Comparison of ENCODE assay signal across 20 cellular contexts in the genomic region with DNA sequence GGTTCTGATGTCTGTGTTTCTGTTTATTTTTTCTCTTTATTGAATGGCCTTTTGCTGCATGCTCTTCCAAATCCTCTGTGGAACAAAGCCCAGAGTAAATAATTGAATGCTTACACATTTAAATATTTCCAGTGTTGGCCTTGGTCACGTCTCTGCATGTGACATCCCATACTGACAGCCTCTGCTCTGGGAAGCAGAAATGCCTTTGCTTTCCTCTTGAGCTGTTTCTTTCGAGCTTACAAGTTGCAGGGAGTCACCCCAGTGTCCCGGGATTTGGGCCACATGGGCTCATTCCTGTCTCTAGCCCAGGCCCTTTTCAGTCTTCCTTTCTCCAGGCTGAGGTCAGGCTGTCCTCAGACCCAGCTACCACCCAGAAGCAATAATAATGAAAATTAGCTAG.
DNase-seq lines count a peak whose midpoint lies in the region; ATAC-seq, FAIRE-seq and TF ChIP-seq lines count a peak whose summit lies in the region.
"Had no signal": no experiment of that assay in that cellular context is flagged by ENCODE, and none has a peak within 500 bp of the region (broad histone marks: within the 10 kb centered on the region; RNA-seq: fewer than 3 reads in every experiment).

No MANE protein-coding gene starts in this region.

- TF ChIP-seq CTCF in left ventricle myocardium inferior (IDR thresholded peaks at IDR 0.05; ENCODE audit: borderline replicate concordance), result no peak
- TF ChIP-seq CTCF in WTC11 (IDR thresholded peaks at IDR 0.05), result no peak
- TF ChIP-seq CTCF in tibial nerve (IDR thresholded peaks at IDR 0.05), result no peak
- no peak for TF ChIP-seq CTCF in HepG2 (CRISPR knock-in tag; IDR thresholded peaks at IDR 0.05)

- BruUV-seq in HepG2 (replicated peaks; lab: Mats Ljungman, UMichigan), result no TSS peak

- no peak for TF ChIP-seq POLR2A in tibial nerve (IDR thresholded peaks at IDR 0.05)
- no peak for TF ChIP-seq POLR2A in HepG2 (IDR thresholded peaks at IDR 0.05; ENCODE audit: insufficient read depth in 1 of 2, low read depth in 2 of 2, low read length in 2 of 2)

- H3K9me3 Mint-ChIP-seq in WTC11, result no peaks in the 10 kb centered on the region
- H3K9me3 Mint-ChIP-seq: stimulated activated naive B cell treated with anti-CD40 and anti-IgM and Interleukin-4, amounts not matched to agents 10 μg/mL and 1 μg/mL and 100 μg/mL, for 72 hours; type B pancreatic cell had no signal

- no peaks in the 10 kb centered on the region; the same call in 1 of the 2 replicates for H3K27me3 Mint-ChIP-seq in WTC11 (ENCODE audit: low read depth)

- POLR2A ChIA-PET in WTC11 (lab: Charles Lee), result no interaction called here
- POLR2A ChIA-PET in HepG2 (lab: Yijun Ruan, JAX), result no interaction called here

- H3K4me1 ChIP-seq in left ventricle myocardium inferior (no peaks in the 10 kb centered on the region), tibial nerve (no peaks in the 10 kb centered on the region), HepG2 (ENCODE audit: insufficient read depth, low read length) (peaks cover 14% of the 10 kb centered on the region)
- H3K4me1 ChIP-seq: colonic mucosa had no signal

- H3K36me3 ChIP-seq in left ventricle myocardium inferior (no peaks in the 10 kb centered on the region), tibial nerve (no peaks in the 10 kb centered on the region), HepG2 (replicated peaks in 1 of 2; ENCODE audit: control insufficient read depth in 1 of 2, insufficient read depth in 2 of 2, low read length in 2 of 2) (no peaks in the 10 kb centered on the region)
- H3K36me3 ChIP-seq: colonic mucosa had no signal

- no peaks in the 10 kb centered on the region for H3K79me2 ChIP-seq in HepG2 (ENCODE audit: insufficient read depth, low read length)

- WGBS in tibial nerve, 2 donors, result 23 to 29% methylated on average over 3 of the region's 3 CpGs
- 13% methylated on average over 3 of the region's 3 CpGs for WGBS in HepG2 (ENCODE audit: low lambda C conversion rate)

- H3K4me3 ChIP-seq in left ventricle myocardium inferior (no peak overlapping the region), tibial nerve (no peak overlapping the region), HepG2 (replicated peaks in 1 of 3; ENCODE audit: insufficient read depth in 1 of 3, low read depth in 2 of 3, low read length in 3 of 3) (no peak overlapping the region)
- H3K4me3 ChIP-seq: colonic mucosa had no signal

- no peak overlapping the region for H3K4me2 ChIP-seq in HepG2 (ENCODE audit: low read depth, low read length)

- no peak overlapping the region for H2AFZ ChIP-seq in HepG2 (ENCODE audit: low read length)

- H3K9me3 ChIP-seq in left ventricle myocardium inferior (replicated peaks) (no peaks in the 10 kb centered on the region), tibial nerve (no peaks in the 10 kb centered on the region), HepG2 (ENCODE audit: low read length) (no peaks in the 10 kb centered on the region)
- H3K9me3 ChIP-seq: colonic mucosa had no signal

- H3K27ac ChIP-seq in left ventricle myocardium inferior (replicated peaks), result no peak overlapping the region
- H3K27ac ChIP-seq in tibial nerve, result no peak overlapping the region
- H3K27ac ChIP-seq in HepG2 (ENCODE audit: extremely low read length, insufficient read depth, low read length), result no peak overlapping the region
- H3K27ac ChIP-seq: colonic mucosa had no signal

- DNase-seq in left ventricle myocardium superior, result no peak
- DNase-seq in left ventricle myocardium inferior, result no peak
- no peak for DNase-seq in WTC11 (ENCODE audit: low spot score)
- peak; percentile 21 for DNase-seq in left lobe of liver (ENCODE audit: low spot score)
- DNase-seq in tibial nerve (ENCODE audit: low spot score in 2 of 2), result no peak
- DNase-seq in G401 (ENCODE audit: low spot score), result no peak
- DNase-seq in hypothalamus (lab: John Stamatoyannopoulos, UW), result no peak
- no peak for DNase-seq in HepG2 (ENCODE audit: low spot score)
- DNase-seq: activated CD4-positive, alpha-beta T cell treated with anti-CD3 and anti-CD28 coated beads for 4 hours; colonic mucosa; EL; foreskin melanocyte; KBM-7; left colon; nucleus accumbens; retina; stimulated activated naive B cell treated with anti-CD40 and anti-IgM and Interleukin-4, amounts not matched to agents 10 μg/mL and 1 μg/mL and 100 μg/mL, for 72 hours had no signal

- TF ChIP-seq EP300 in tibial nerve (IDR thresholded peaks at IDR 0.05), result no peak
- no peak for TF ChIP-seq EP300 in HepG2 (IDR thresholded peaks at IDR 0.05; ENCODE audit: low read depth in 2 of 2, low read length in 2 of 2)
- TF ChIP-seq EP300 in HepG2 (CRISPR knock-in tag; IDR thresholded peaks at IDR 0.05; ENCODE audit: borderline replicate concordance), result no peak

- 0 out of 2 replicates have a peak overlapping the region, but pooled peaks have one; percentile 30 for H3K4me3 Mint-ChIP-seq in WTC11
- H3K4me3 Mint-ChIP-seq: CD8-positive, alpha-beta memory T cell; stimulated activated naive B cell treated with anti-CD40 and anti-IgM and Interleukin-4, amounts not matched to agents 10 μg/mL and 1 μg/mL and 100 μg/mL, for 72 hours; type B pancreatic cell had no signal

- no peak for FAIRE-seq in HepG2 (lab: Jason Lieb, UNC)

- H3K4me1 Mint-ChIP-seq in WTC11, result peaks cover 65% of the 10 kb centered on the region
- H3K4me1 Mint-ChIP-seq: CD8-positive, alpha-beta memory T cell; stimulated activated naive B cell treated with anti-CD40 and anti-IgM and Interleukin-4, amounts not matched to agents 10 μg/mL and 1 μg/mL and 100 μg/mL, for 72 hours had no signal

- no peaks in the 10 kb centered on the region for H4K20me1 ChIP-seq in HepG2 (ENCODE audit: insufficient read depth, low read length)

- H3K36me3 Mint-ChIP-seq in WTC11, result no peaks in the 10 kb centered on the region
- H3K36me3 Mint-ChIP-seq: CD8-positive, alpha-beta memory T cell; stimulated activated naive B cell treated with anti-CD40 and anti-IgM and Interleukin-4, amounts not matched to agents 10 μg/mL and 1 μg/mL and 100 μg/mL, for 72 hours; type B pancreatic cell had no signal

- in situ Hi-C loops in G401 (cut with HindIII; ENCODE audit: low sequenced_read_pairs) (no loop called here), HepG2 (cut with HindIII; ENCODE audit: extremely low pct_ligation_motif_present, low pct_unique_long_range_greater_than_20kb) (no loop called here)

- CTCF ChIA-PET in WTC11 (lab: Charles Lee) (interaction anchor here (0.7 to 1.3 kb wide), 4 partner anchors 88 to 172 kb away, joined by 3 read pairs; no protein-coding TSS in a partner anchor), HepG2 (lab: Yijun Ruan, JAX; ENCODE audit: low intra/inter-chr PET ratio, low total read pairs) (no interaction called here)

- no peak for TF ChIP-seq RAD21 in HepG2 (CRISPR knock-in tag; IDR thresholded peaks at IDR 0.05)

- H3K9ac ChIP-seq in HepG2 (ENCODE audit: insufficient read depth, low read depth, low read length), result no peak overlapping the region

- H3K27ac Mint-ChIP-seq in WTC11, result peak overlapping the region; percentile 89
- H3K27ac Mint-ChIP-seq: stimulated activated naive B cell treated with anti-CD40 and anti-IgM and Interleukin-4, amounts not matched to agents 10 μg/mL and 1 μg/mL and 100 μg/mL, for 72 hours; type B pancreatic cell had no signal

- ATAC-seq in left ventricle myocardium superior, result peak; percentile 37
- no peak for ATAC-seq in WTC11
- no peak for ATAC-seq in left lobe of liver
- no peak for ATAC-seq in HepG2
- ATAC-seq: left colon; SK-N-SH treated with all-trans-retinoic acid at 6 μM for 48 hours; stimulated activated naive B cell treated with anti-CD40 and anti-IgM and Interleukin-4, amounts not matched to agents 10 μg/mL and 1 μg/mL and 100 μg/mL, for 72 hours had no signal

- peaks cover 87% of the 10 kb centered on the region for H3K27me3 ChIP-seq in left ventricle myocardium inferior (ENCODE audit: low read depth)
- H3K27me3 ChIP-seq in tibial nerve, result no peaks in the 10 kb centered on the region
- peaks cover 1 to 2% of the 10 kb centered on the region in 2 experiments; a peak in 2 of 5 replicates for H3K27me3 ChIP-seq in HepG2 (ENCODE audit: control insufficient read depth in 1 of 2, insufficient read depth in 2 of 2, low read length in 2 of 2)
- H3K27me3 ChIP-seq: colonic mucosa had no signal

- intact Hi-C loops in left ventricle myocardium superior (cut with micrococcal nuclease), result no loop called here
- intact Hi-C loops in left ventricle myocardium inferior (cut with micrococcal nuclease), result no loop called here
- intact Hi-C loops in HepG2 (cut with micrococcal nuclease; ENCODE audit: unreplicated experiment), result no loop called here

TF ChIP-seq in WTC11, 78 proteins besides CTCF, POLR2A, EP300 and RAD21 (continues in another document):
- no peak for TF ChIP-seq NR2C2 (CRISPR knock-in tag; IDR thresholded peaks at IDR 0.05)
- TF ChIP-seq ESRRA (CRISPR knock-in tag; IDR thresholded peaks at IDR 0.05; ENCODE audit: borderline replicate concordance), result no peak
- TF ChIP-seq, protein P1, sequence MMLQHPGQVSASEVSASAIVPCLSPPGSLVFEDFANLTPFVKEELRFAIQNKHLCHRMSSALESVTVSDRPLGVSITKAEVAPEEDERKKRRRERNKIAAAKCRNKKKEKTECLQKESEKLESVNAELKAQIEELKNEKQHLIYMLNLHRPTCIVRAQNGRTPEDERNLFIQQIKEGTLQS (CRISPR knock-in tag; conservative IDR thresholded peaks at IDR 0.05), result no peak

TF ChIP-seq in HepG2, 621 proteins besides CTCF, POLR2A, EP300 and RAD21 (continues in another document):
- no peak for TF ChIP-seq RARG (CRISPR knock-in tag; IDR thresholded peaks at IDR 0.05; ENCODE audit: low read depth)
- TF ChIP-seq SKI (IDR thresholded peaks at IDR 0.05; ENCODE audit: partially characterized antibody), result no peak
- TF ChIP-seq MATR3 (CRISPR knock-in tag; IDR thresholded peaks at IDR 0.05), result no peak
- TF ChIP-seq ZEB1 (IDR thresholded peaks at IDR 0.05; ENCODE audit: insufficient replicate concordance, low read depth), result no peak
- no peak for TF ChIP-seq SETDB1 (CRISPR knock-in tag; IDR thresholded peaks at IDR 0.05; ENCODE audit: borderline replicate concordance)
- no peak for TF ChIP-seq ZNF556 (CRISPR knock-in tag; IDR thresholded peaks at IDR 0.05; ENCODE audit: borderline replicate concordance)
- no peak for TF ChIP-seq GRHL1 (CRISPR knock-in tag; conservative IDR thresholded peaks at IDR 0.05)
